Comparison of ENCODE assay signal across 22 cellular contexts in the genomic region with DNA sequence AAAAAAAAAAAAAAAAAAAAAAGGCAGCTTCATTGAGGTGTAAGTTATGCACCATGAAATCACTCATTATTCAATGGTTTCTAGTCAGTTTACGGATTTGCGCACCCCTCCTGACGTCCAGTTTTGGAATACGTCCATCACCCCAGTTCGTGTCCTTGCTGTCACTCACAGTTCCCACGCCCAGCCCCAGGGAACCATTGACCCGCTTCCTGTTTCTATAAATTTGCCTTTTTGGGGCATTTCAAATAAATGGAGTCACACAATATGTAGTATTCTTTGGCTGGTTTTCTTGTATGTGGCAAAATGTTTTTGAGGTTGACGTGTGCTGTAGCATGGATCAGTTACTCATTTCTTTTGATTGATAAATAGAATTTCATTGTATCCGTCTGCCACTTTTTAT. TPM values are rescaled to one million over a fixed set of nuclear protein-coding genes. Genes with fewer than 3 reads are reported as not detected.
A peak's percentile ranks its signal among the peaks of the same experiment; 100 is the strongest.
DNase-seq lines count a peak whose midpoint lies in the region; ATAC-seq and TF ChIP-seq lines count a peak whose summit lies in the region.
"Had no signal": no experiment of that assay in that cellular context is flagged by ENCODE, and none has a peak within 500 bp of the region (broad histone marks: within the 10 kb centered on the region; RNA-seq: fewer than 3 reads in every experiment).

No MANE protein-coding gene starts in this region.

- no TSS peak for BruUV-seq in MCF 10A (replicated peaks; lab: Mats Ljungman, UMichigan)

- no peaks in the 10 kb centered on the region for H3K27me3 ChIP-seq in upper lobe of right lung
- H3K27me3 ChIP-seq: BLaER1 treated with 17β-estradiol and CSF1 and Interleukin-3, amounts not matched to agents 10 nM and 100 nM had no signal

- peaks cover 23% of the 10 kb centered on the region for H3K4me1 Mint-ChIP-seq in brain
- H3K4me1 Mint-ChIP-seq in naive thymus-derived CD8-positive, alpha-beta T cell: peaks cover 4 to 8% (median 6%) of the 10 kb centered on the region in 4 donors
- H3K4me1 Mint-ChIP-seq in MCF 10A (ENCODE audit: insufficient read depth, unreplicated experiment): no peaks in the 10 kb centered on the region
- H3K4me1 Mint-ChIP-seq: CD4-positive, CD25-positive, alpha-beta regulatory T cell had no signal

- TF ChIP-seq CTCF in brain (conservative IDR thresholded peaks at IDR 0.05) (no peak), upper lobe of right lung (IDR thresholded peaks at IDR 0.05) (no peak), MCF 10A (IDR thresholded peaks at IDR 0.05; ENCODE audit: unreplicated experiment) (no peak)

- H3K27me3 Mint-ChIP-seq in brain (peaks cover 8% of the 10 kb centered on the region), MCF 10A (ENCODE audit: insufficient read depth, unreplicated experiment) (peaks cover 12% of the 10 kb centered on the region)
- H3K27me3 Mint-ChIP-seq in naive thymus-derived CD8-positive, alpha-beta T cell: peaks cover 0 to 14% (median 2%) of the 10 kb centered on the region in 5 donors

- intact Hi-C loops in cardiac septum (cut with DNase I): no loop called here
- intact Hi-C loops in Right ventricle myocardium inferior (cut with DNase I): no loop called here
- intact Hi-C loops in posterior vena cava (cut with DNase I): loop anchor here in 1 of 2 donors (1.0 kb wide), 1 partner anchor 37 kb away; no protein-coding TSS in a partner anchor
- intact Hi-C loops in upper lobe of right lung (cut with DNase I): no loop called here
- intact Hi-C loops in MCF 10A (cut with micrococcal nuclease): no loop called here

- H3K4me3 ChIP-seq in upper lobe of right lung: no peak overlapping the region
- H3K4me3 ChIP-seq: A549; BLaER1 treated with 17β-estradiol and CSF1 and Interleukin-3, amounts not matched to agents 10 nM and 100 nM; GM12878; GM23248 had no signal

- H3K9me3 Mint-ChIP-seq in brain (peaks cover 0 to 3% (median 0%) of the 10 kb centered on the region in 5 experiments), MCF 10A (ENCODE audit: unreplicated experiment) (no peaks in the 10 kb centered on the region)
- H3K9me3 Mint-ChIP-seq in naive thymus-derived CD8-positive, alpha-beta T cell: peaks cover 0 to under 1% (median 0%) of the 10 kb centered on the region in 9 donors
- H3K9me3 Mint-ChIP-seq: CD8-positive, alpha-beta memory T cell had no signal

- H3K4me3 Mint-ChIP-seq in brain (no peak overlapping the region), MCF 10A (ENCODE audit: unreplicated experiment) (no peak overlapping the region)
- no peak overlapping the region for H3K4me3 Mint-ChIP-seq in naive thymus-derived CD8-positive, alpha-beta T cell
- H3K4me3 Mint-ChIP-seq: CD4-positive, CD25-positive, alpha-beta regulatory T cell; CD8-positive, alpha-beta memory T cell had no signal

- H3K4me1 ChIP-seq in upper lobe of right lung: no peaks in the 10 kb centered on the region
- H3K4me1 ChIP-seq: A549 had no signal

- ATAC-seq in Right ventricle myocardium inferior (no peak), upper lobe of right lung (no peak)
- ATAC-seq in naive thymus-derived CD8-positive, alpha-beta T cell: no peak
- ATAC-seq: A549, GM12878 had no signal

- H3K36me3 Mint-ChIP-seq in brain (no peaks in the 10 kb centered on the region), MCF 10A (ENCODE audit: insufficient read depth, unreplicated experiment) (peaks cover 7% of the 10 kb centered on the region)
- no peaks in the 10 kb centered on the region for H3K36me3 Mint-ChIP-seq in naive thymus-derived CD8-positive, alpha-beta T cell
- H3K36me3 Mint-ChIP-seq: CD4-positive, CD25-positive, alpha-beta regulatory T cell; CD8-positive, alpha-beta memory T cell had no signal

- H3K9me3 ChIP-seq in upper lobe of right lung: no peaks in the 10 kb centered on the region
- H3K9me3 ChIP-seq: A549 had no signal

- POLR2A ChIA-PET in naive thymus-derived CD8-positive, alpha-beta T cell (lab: Charles Lee): no interaction called here
- POLR2A ChIA-PET in MCF 10A (lab: Yijun Ruan, JAX): no interaction called here

- DNase-seq in cardiac septum (ENCODE audit: low spot score) (peak; percentile 27), Right ventricle myocardium inferior (ENCODE audit: missing footprints) (no peak), posterior vena cava (ENCODE audit: low spot score) (peak; percentile 26), upper lobe of right lung (peak; percentile 12), MCF 10A (ENCODE audit: unreplicated experiment) (no peak), CD1c-positive myeloid dendritic cell (ENCODE audit: extremely low spot score) (no peak)
- no peak for DNase-seq in naive thymus-derived CD8-positive, alpha-beta T cell
- DNase-seq: CD4-positive, CD25-positive, alpha-beta regulatory T cell; CD8-positive, alpha-beta memory T cell; COR-L47; DMS 273 treated with DMSO at 0.1 percent for 48 hours; DMS53; DND-41; EL; GM23248; HCEC 1CT had no signal

- H3K27ac Mint-ChIP-seq in brain (peak overlapping the region in 3 of 5 experiments; percentile 6 to 72 (median 48)), MCF 10A (ENCODE audit: low read depth, unreplicated experiment) (no peak overlapping the region)
- no peak overlapping the region for H3K27ac Mint-ChIP-seq in naive thymus-derived CD8-positive, alpha-beta T cell
- H3K27ac Mint-ChIP-seq: CD4-positive, CD25-positive, alpha-beta regulatory T cell had no signal

- H3K27ac ChIP-seq in upper lobe of right lung: no peak overlapping the region
- H3K27ac ChIP-seq: 22Rv1; A549; BLaER1 treated with 17β-estradiol and CSF1 and Interleukin-3, amounts not matched to agents 10 nM and 100 nM; GM23248 had no signal

- no peaks in the 10 kb centered on the region for H3K36me3 ChIP-seq in upper lobe of right lung
- H3K36me3 ChIP-seq: BLaER1 treated with 17β-estradiol and CSF1 and Interleukin-3, amounts not matched to agents 10 nM and 100 nM had no signal

- CTCF ChIA-PET in MCF 10A (lab: Yijun Ruan, JAX): interaction anchor here (0.7 kb wide), 1 partner anchor 8 kb away, joined by 3 read pairs; no protein-coding TSS in a partner anchor

RNA-seq across cellular contexts. Expression of a gene that starts 18.5 kb away (rescaled TPM):
- total RNA-seq in cardiac septum (6.9 TPM), Right ventricle myocardium inferior (1.1 TPM), posterior vena cava (10 to 100 TPM in 1 of 2 donors, 1 to 10 TPM in 1; 5.0 to 11.9 TPM), upper lobe of right lung (7.2 TPM), MCF 10A (2022) (0.05 TPM in 1 of 2 replicates, not detected in the other)
- polyA plus RNA-seq in brain (ENCODE audit: insufficient read depth, low read depth, low replicate concordance): 18.8 TPM
- total RNA-seq in naive thymus-derived CD8-positive, alpha-beta T cell: not detected
- not detected for polyA plus RNA-seq in naive thymus-derived CD8-positive, alpha-beta T cell
- total RNA-seq: CD4-positive, CD25-positive, alpha-beta regulatory T cell; CD8-positive, alpha-beta memory T cell; G401 had no signal
- polyA plus RNA-seq: CD4-positive, CD25-positive, alpha-beta regulatory T cell; CD8-positive, alpha-beta memory T cell had no signal

Comparison
In these comparisons a context has a peak if more than half of its experiments do, and no peak if none do; other contexts are left out.
1. DNase-seq: peak in cardiac septum (single experiment), posterior vena cava (single experiment) and upper lobe of right lung (single experiment); none in Right ventricle myocardium inferior (single experiment), naive thymus-derived CD8-positive, alpha-beta T cell (0 of 10), MCF 10A (single experiment) and CD1c-positive myeloid dendritic cell (single experiment).
2. H3K27ac Mint-ChIP-seq: peak in brain (3 of 5); none in naive thymus-derived CD8-positive, alpha-beta T cell (0 of 10) and MCF 10A (single experiment).